Comparison of ENCODE assay signal across 19 cellular contexts in the genomic region with DNA sequence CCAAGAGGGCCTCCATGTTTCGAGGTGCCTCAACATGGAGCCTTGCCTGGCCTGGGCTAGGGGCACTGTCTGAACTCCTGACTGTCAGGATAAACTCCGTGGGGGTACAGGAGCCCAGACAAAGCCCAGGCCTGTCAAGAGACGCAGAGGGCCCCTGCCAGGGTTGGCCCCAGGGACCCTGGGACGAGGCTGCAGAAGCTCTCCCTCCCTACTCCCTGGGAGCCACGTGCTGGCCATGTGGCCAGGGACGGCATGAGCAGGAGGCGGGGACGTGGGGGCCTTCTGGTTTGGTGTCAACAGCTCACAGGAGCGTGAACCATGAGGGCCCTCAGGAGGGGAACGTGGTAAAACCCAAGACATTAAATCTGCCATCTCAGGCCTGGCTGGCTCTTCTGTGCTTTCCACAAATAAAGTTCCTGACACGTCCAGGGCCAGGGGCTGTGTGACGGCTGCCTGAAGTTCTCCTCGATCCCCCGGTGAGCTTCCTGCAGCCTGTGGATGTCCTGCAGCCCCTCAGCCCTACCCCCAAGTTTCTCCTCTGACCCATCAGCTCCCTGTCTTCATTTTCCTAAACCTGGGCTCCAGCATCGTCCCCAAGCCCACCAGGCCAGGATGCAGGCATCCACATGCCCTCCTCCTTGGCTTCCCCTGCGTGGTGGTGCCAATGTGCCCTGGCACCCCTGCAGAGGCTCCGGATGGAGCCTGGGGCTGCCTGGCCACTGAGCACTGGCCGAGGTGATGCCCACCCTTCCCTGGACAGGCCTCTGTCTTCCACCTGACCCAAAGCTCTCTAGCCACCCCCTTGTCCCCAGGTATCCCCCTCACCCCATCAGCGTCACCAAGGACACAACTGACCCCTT.
"Had no signal": no experiment of that assay in that cellular context is flagged by ENCODE, and none has a peak within 500 bp of the region (broad histone marks: within the 10 kb centered on the region; RNA-seq: fewer than 3 reads in every experiment).

No MANE protein-coding gene starts in this region.

- DNase-seq: activated CD4-positive, alpha-beta T cell treated with anti-CD3 and anti-CD28 coated beads for 1 hour; activated CD8-positive, alpha-beta memory T cell treated with anti-CD3 and anti-CD28 coated beads for 24 hours; activated naive CD8-positive, alpha-beta T cell treated with anti-CD3 and anti-CD28 coated beads, Interleukin-2, amount 10 ng/mL, durations not matched to agents 7 days and 5 days; amygdala; central memory CD4-positive, alpha-beta T cell; foreskin keratinocyte; naive B cell; uterus had no signal

- H3K4me1 Mint-ChIP-seq: activated naive CD8-positive, alpha-beta T cell treated with anti-CD3 and anti-CD28 coated beads, Interleukin-2, amount 10 ng/mL, durations not matched to agents 7 days and 5 days; naive B cell had no signal

- ATAC-seq: body of pancreas, foreskin keratinocyte, left lobe of liver, mucosa of descending colon had no signal

- H3K9me3 ChIP-seq: body of pancreas, mucosa of descending colon, tibial nerve, uterus had no signal

- H3K27ac ChIP-seq: body of pancreas, coronary artery, foreskin keratinocyte, hepatocyte, neural progenitor cell, tibial nerve, uterus, VCaP had no signal

- H3K27ac Mint-ChIP-seq: activated naive CD8-positive, alpha-beta T cell treated with anti-CD3 and anti-CD28 coated beads, Interleukin-2, amount 10 ng/mL, durations not matched to agents 7 days and 5 days; memory B cell; neural progenitor cell; stimulated activated naive CD8-positive, alpha-beta T cell treated with anti-CD3 and anti-CD28 coated beads, Interleukin-15, Interleukin-2, amounts not matched to agents 100 ng/mL and 50 ng/mL, for 24 hours; T-helper 1 cell treated with Interleukin-12 subunit alpha and Interleukin-12 subunit beta and Interleukin-4 antibody, amounts not matched to agents 30 μg/mL and 1 μg/mL, for 36 hours had no signal

- H3K9me3 Mint-ChIP-seq: activated naive CD8-positive, alpha-beta T cell treated with anti-CD3 and anti-CD28 coated beads, Interleukin-2, amount 10 ng/mL, durations not matched to agents 7 days and 5 days; memory B cell; neural progenitor cell; stimulated activated naive CD8-positive, alpha-beta T cell treated with anti-CD3 and anti-CD28 coated beads, Interleukin-15, Interleukin-2, amounts not matched to agents 100 ng/mL and 50 ng/mL, for 24 hours; T-helper 1 cell treated with Interleukin-12 subunit alpha and Interleukin-12 subunit beta and Interleukin-4 antibody, amounts not matched to agents 30 μg/mL and 1 μg/mL, for 36 hours had no signal

- H3K36me3 ChIP-seq: neural progenitor cell, tibial nerve, uterus had no signal

- H3K4me1 ChIP-seq: foreskin keratinocyte, neural progenitor cell, tibial nerve, uterus had no signal

- H3K4me3 Mint-ChIP-seq: activated naive CD8-positive, alpha-beta T cell treated with anti-CD3 and anti-CD28 coated beads, Interleukin-2, amount 10 ng/mL, durations not matched to agents 7 days and 5 days; memory B cell; naive B cell; neural progenitor cell; stimulated activated naive CD8-positive, alpha-beta T cell treated with anti-CD3 and anti-CD28 coated beads, Interleukin-15, Interleukin-2, amounts not matched to agents 100 ng/mL and 50 ng/mL, for 24 hours; T-helper 1 cell treated with Interleukin-12 subunit alpha and Interleukin-12 subunit beta and Interleukin-4 antibody, amounts not matched to agents 30 μg/mL and 1 μg/mL, for 36 hours had no signal

- H3K36me3 Mint-ChIP-seq: neural progenitor cell had no signal

- H3K4me3 ChIP-seq: body of pancreas, coronary artery, hepatocyte, mucosa of descending colon, neural progenitor cell, tibial nerve, uterus had no signal

- H3K27me3 ChIP-seq: body of pancreas, hepatocyte, neural progenitor cell had no signal
